ENCODE assay signal across 20 cellular contexts in the genomic region with DNA sequence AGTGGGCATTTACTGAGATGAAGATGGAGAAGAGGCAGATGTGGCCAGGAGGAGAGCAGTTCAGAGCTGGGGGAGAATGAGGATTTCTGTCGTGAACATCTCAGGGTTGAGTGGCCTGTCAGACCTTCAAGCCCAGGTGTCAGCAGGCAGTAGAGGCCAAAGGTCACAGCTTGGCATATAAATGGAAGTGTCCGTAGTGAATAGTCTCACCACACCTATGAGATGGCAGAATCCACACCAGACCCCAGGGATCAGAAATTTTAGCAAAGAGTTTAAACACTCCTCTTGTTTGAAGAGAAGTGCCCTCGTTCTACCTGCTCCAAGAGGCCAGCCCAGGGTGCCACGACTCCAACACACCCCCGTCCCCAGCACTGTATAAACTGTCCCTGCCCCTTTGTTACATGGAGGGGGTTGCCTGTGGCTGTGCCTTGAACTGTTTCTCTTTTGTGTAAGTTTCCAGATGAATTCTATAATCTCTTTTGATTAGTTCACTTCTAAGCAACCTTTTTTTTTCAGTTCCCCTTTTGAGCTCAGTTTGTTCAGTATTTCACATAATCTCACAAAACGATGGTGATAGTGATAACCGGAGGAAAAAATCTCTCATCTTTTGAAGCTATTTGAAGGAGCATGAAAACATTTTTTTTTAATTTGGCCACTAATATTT.
DNase-seq lines count a peak whose midpoint lies in the region; ATAC-seq and TF ChIP-seq lines count a peak whose summit lies in the region.
"Had no signal": no experiment of that assay in that cellular context is flagged by ENCODE, and none has a peak within 500 bp of the region (broad histone marks: within the 10 kb centered on the region; RNA-seq: fewer than 3 reads in every experiment).

No MANE protein-coding gene starts in this region.

- no peaks in the 10 kb centered on the region for H3K9me3 Mint-ChIP-seq in memory B cell
- H3K9me3 Mint-ChIP-seq: activated naive CD4-positive, alpha-beta T cell treated with anti-CD3 and anti-CD28 coated beads for 36 hours had no signal

- H2BK15ac ChIP-seq in IMR-90 (ENCODE audit: low read depth, low read length) = peak overlapping the region; percentile 90

- peak overlapping the region; percentile 84 for H2AK5ac ChIP-seq in IMR-90 (ENCODE audit: low read depth, low read length)

- no peaks in the 10 kb centered on the region for H4K20me1 ChIP-seq in IMR-90 (ENCODE audit: insufficient read depth, low read length)

- H3K4me3 Mint-ChIP-seq in memory B cell = no peak overlapping the region
- H3K4me3 Mint-ChIP-seq: activated naive CD4-positive, alpha-beta T cell treated with anti-CD3 and anti-CD28 coated beads for 36 hours had no signal

- peaks cover 12% of the 10 kb centered on the region for H3K4me1 ChIP-seq in IMR-90 (ENCODE audit: control insufficient read depth, insufficient read depth, low read length)
- H3K4me1 ChIP-seq: colonic mucosa, foreskin keratinocyte had no signal

- TF ChIP-seq POLR2A in IMR-90 (IDR thresholded peaks at IDR 0.05; ENCODE audit: low read depth, low read length) = no peak

- peaks cover 11% of the 10 kb centered on the region for H3K4me1 Mint-ChIP-seq in memory B cell

- peak overlapping the region; percentile 73 for H2BK5ac ChIP-seq in IMR-90 (ENCODE audit: low read depth, low read length, poor library complexity, severe bottlenecking)

- no peak overlapping the region for H3K23ac ChIP-seq in IMR-90 (ENCODE audit: low read depth, low read length)

- H3K36me3 ChIP-seq in IMR-90 (ENCODE audit: control insufficient read depth, insufficient read depth, low read length) = no peaks in the 10 kb centered on the region; the same call in 1 of the 2 replicates
- H3K36me3 ChIP-seq: colonic mucosa, SJSA1 had no signal

- H3K18ac ChIP-seq in IMR-90 (ENCODE audit: low read depth, low read length) = peak overlapping the region; percentile 55

- H4K91ac ChIP-seq in IMR-90 (ENCODE audit: insufficient read depth, low read depth, low read length) = peak overlapping the region; percentile 90

- CTCF ChIA-PET in IMR-90 (lab: Yijun Ruan, JAX) = interaction anchor here (0.5 to 1.4 kb wide), 2 partner anchors 27 to 1146 kb away, joined by 4 read pairs; no protein-coding TSS in a partner anchor

- peak overlapping the region; percentile 99 for H2BK120ac ChIP-seq in IMR-90 (ENCODE audit: low read depth, low read length)

- peaks cover 10% of the 10 kb centered on the region for H3K9me1 ChIP-seq in IMR-90 (ENCODE audit: insufficient read depth, low read length)

- H2AFZ ChIP-seq in IMR-90 (replicated peaks; ENCODE audit: low read length, poor library complexity) = no peak overlapping the region

- ATAC-seq in GM19463 (IDR thresholded peaks at IDR 0.05; ENCODE audit: unreplicated experiment) = peak; percentile 35
- ATAC-seq in IMR-90 (ENCODE audit: low read depth) = no peak
- peak; percentile 66 for ATAC-seq in memory B cell (ENCODE audit: low read depth)
- no peak for ATAC-seq in sciatic nerve
- ATAC-seq: foreskin keratinocyte had no signal

- WGBS in IMR-90 (ENCODE audit: extremely low coverage in 2 of 2, insufficient read length in 1 of 2), 2 experiments = no CpG with 5 or more reads among the region's 7 CpGs

- no TSS peak for BruUV-seq in IMR-90 (replicated peaks; lab: Mats Ljungman, UMichigan)

- H3K27me3 ChIP-seq in IMR-90 (ENCODE audit: control insufficient read depth, insufficient read depth, low read length) = 0 out of 2 replicates have a peak, but pooled peaks cover 2% of the 10 kb centered on the region
- H3K27me3 ChIP-seq: colonic mucosa, foreskin keratinocyte, SJSA1, tibial artery had no signal

- TF ChIP-seq CTCF in GM13976 (IDR thresholded peaks at IDR 0.05; ENCODE audit: borderline replicate concordance, control extremely low read depth, extremely low read depth, insufficient read depth, missing control alignments) (no peak), IMR-90 (conservative IDR thresholded peaks at IDR 0.05; ENCODE audit: low read depth, low read length) (no peak)

- H3K4me3 ChIP-seq in IMR-90 (ENCODE audit: insufficient read depth, low read depth, low read length) = no peak overlapping the region
- H3K4me3 ChIP-seq: colonic mucosa, SJSA1, tibial artery had no signal

- peak overlapping the region; percentile 85 for H3K4ac ChIP-seq in IMR-90 (ENCODE audit: low read depth, low read length)

- POLR2A ChIA-PET in IMR-90 (lab: Charles Lee; ENCODE audit: unreplicated experiment) = no interaction called here

- no peak overlapping the region for H3K9ac ChIP-seq in IMR-90 (ENCODE audit: low read depth, low read length)

- intact Hi-C loops in IMR-90 (cut with micrococcal nuclease) = no loop called here
- intact Hi-C loops in sciatic nerve (cut with DNase I) = no loop called here

- H3K27ac Mint-ChIP-seq in memory B cell = peak overlapping the region; percentile 17
- H3K27ac Mint-ChIP-seq: activated naive CD4-positive, alpha-beta T cell treated with anti-CD3 and anti-CD28 coated beads for 36 hours had no signal

- H3K27me3 Mint-ChIP-seq in memory B cell = no peaks in the 10 kb centered on the region

- peak overlapping the region; percentile 67 for H3K27ac ChIP-seq in IMR-90 (ENCODE audit: insufficient read depth, low read length)
- H3K27ac ChIP-seq: C4-2B, colonic mucosa, foreskin keratinocyte, tibial artery had no signal

- dilution Hi-C loops in IMR-90 (cut with HindIII; ENCODE audit: low sequenced_read_pairs, unreplicated experiment) = no loop called here

- peak; percentile 62 for DNase-seq in GM13976 (ENCODE audit: low spot score)
- no peak for DNase-seq in IMR-90
- no peak for DNase-seq in memory B cell (ENCODE audit: low spot score in 2 of 2)
- no peak for DNase-seq in HPDE6-E6E7 (ENCODE audit: extremely low spot score)
- DNase-seq in GDM1 (lab: John Stamatoyannopoulos, UW) = no peak
- DNase-seq in sciatic nerve (ENCODE audit: low spot score) = no peak
- DNase-seq: activated naive CD4-positive, alpha-beta T cell treated with anti-CD3 and anti-CD28 coated beads for 36 hours; colonic mucosa; DMS53; foreskin keratinocyte; NCI-H1694 treated with DMSO at 0.1 percent for 48 hours; NCI-H446 treated with DMSO at 0.1 percent for 48 hours; occipital lobe; OCI-M1; stimulated activated CD4-positive, alpha-beta T cell treated with anti-CD3 and anti-CD28 coated beads, Interleukin-2, amount 100 ng/mL, for 48 hours; T-helper 9 cell; tibial artery had no signal

- H3K79me1 ChIP-seq in IMR-90 (ENCODE audit: low read depth in 1 of 2, low read length in 2 of 2) = no peaks in the 10 kb centered on the region

- H3K9me3 ChIP-seq in IMR-90 (ENCODE audit: control insufficient read depth, insufficient read depth, low read length) = no peaks in the 10 kb centered on the region
- H3K9me3 ChIP-seq: colonic mucosa, SJSA1, tibial artery had no signal

- H4K8ac ChIP-seq in IMR-90 (ENCODE audit: low read depth in 2 of 2, low read length in 2 of 2) = peak overlapping the region; percentile 55 to 80

- no peaks in the 10 kb centered on the region for H3K36me3 Mint-ChIP-seq in memory B cell

- H3K4me2 ChIP-seq in IMR-90 (ENCODE audit: low read depth, low read length) = no peak overlapping the region

- peak overlapping the region; percentile 85 for H2BK20ac ChIP-seq in IMR-90 (ENCODE audit: low read depth, low read length)

- 0 out of 2 replicates have a peak overlapping the region, but pooled peaks have one; percentile 33 for H3K14ac ChIP-seq in IMR-90 (replicated peaks; ENCODE audit: low read depth, low read length)

- H3K56ac ChIP-seq in IMR-90 (ENCODE audit: extremely low read depth, insufficient read depth, low read length) = no peak overlapping the region

- peak overlapping the region; percentile 95 for H4K5ac ChIP-seq in IMR-90 (ENCODE audit: low read depth, low read length)

- no peak overlapping the region for H2AK9ac ChIP-seq in IMR-90 (replicated peaks; ENCODE audit: low read depth, low read length, poor library complexity)

- TF ChIP-seq RAD21 in IMR-90 (IDR thresholded peaks at IDR 0.05; ENCODE audit: low read length) = no peak

- in situ Hi-C loops in GM13976 (cut with MboI; ENCODE audit: low sequenced_read_pairs, unreplicated experiment) = no loop called here
- in situ Hi-C loops in IMR-90 (cut with MboI; ENCODE audit: low sequenced_read_pairs) = no loop called here

TF ChIP-seq in IMR-90, 13 proteins besides CTCF, POLR2A, EP300 and RAD21:
- TF ChIP-seq RFX5 (IDR thresholded peaks at IDR 0.05; ENCODE audit: low read depth, low read length) (no peak), SMC3 (IDR thresholded peaks at IDR 0.05; ENCODE audit: low read depth, low read length) (no peak), MXI1 (IDR thresholded peaks at IDR 0.05; ENCODE audit: borderline replicate concordance, low read depth, low read length) (no peak), FOS (IDR thresholded peaks at IDR 0.05; ENCODE audit: low read depth, low read length) (no peak), NFE2L2 (IDR thresholded peaks at IDR 0.05; ENCODE audit: low read depth, low read length) (no peak), MAFK (IDR thresholded peaks at IDR 0.05; ENCODE audit: low read depth, low read length) (no peak)
- TF ChIP-seq, protein P1, sequence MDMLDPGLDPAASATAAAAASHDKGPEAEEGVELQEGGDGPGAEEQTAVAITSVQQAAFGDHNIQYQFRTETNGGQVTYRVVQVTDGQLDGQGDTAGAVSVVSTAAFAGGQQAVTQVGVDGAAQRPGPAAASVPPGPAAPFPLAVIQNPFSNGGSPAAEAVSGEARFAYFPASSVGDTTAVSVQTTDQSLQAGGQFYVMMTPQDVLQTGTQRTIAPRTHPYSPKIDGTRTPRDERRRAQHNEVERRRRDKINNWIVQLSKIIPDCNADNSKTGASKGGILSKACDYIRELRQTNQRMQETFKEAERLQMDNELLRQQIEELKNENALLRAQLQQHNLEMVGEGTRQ (IDR thresholded peaks at IDR 0.05; ENCODE audit: low read depth, low read length) = no peak

Comparison
In these comparisons a context has a peak if more than half of its experiments do, and no peak if none do; other contexts are left out.
1. ATAC-seq: peak in GM19463 (single experiment) and memory B cell (single experiment); none in IMR-90 (single experiment) and sciatic nerve (single experiment).